8 cellular contexts compared by ENCODE assay signal in genomic region chr5:154850255-154851062, GRCh38. TPM values are rescaled to one million over a fixed set of nuclear protein-coding genes. Genes with fewer than 3 reads are reported as not detected.
DNase-seq lines count a peak whose midpoint lies in the region; ATAC-seq, FAIRE-seq and TF ChIP-seq lines count a peak whose summit lies in the region.

Gene FAXDC2, minus strand, starts transcription at chr5:154850603. Its CDS starts 12,425 bp downstream, at chr5:154838178.

- no peaks in the 10 kb centered on the region for H3K36me3 ChIP-seq in ACC112 (ENCODE audit: insufficient read depth, low read length)
- H3K36me3 ChIP-seq in duodenal mucosa (ENCODE audit: control insufficient read depth in 1 of 2, insufficient read depth in 2 of 2, low read length in 2 of 2), result no peaks in the 10 kb centered on the region
- no peaks in the 10 kb centered on the region for H3K36me3 ChIP-seq in HepG2 (replicated peaks in 1 of 2; ENCODE audit: control insufficient read depth in 1 of 2, insufficient read depth in 2 of 2, low read length in 2 of 2)

- DNase-seq in HL-60 (ENCODE audit: low read depth in 1 of 2, low spot score in 1 of 2), result peak; percentile 37 to 45
- peak; percentile 78 for DNase-seq in HepG2 (ENCODE audit: low spot score)
- peak; percentile 84 for DNase-seq in stromal cell of bone marrow (ENCODE audit: low read depth)
- no peak for DNase-seq in NOMO-1 treated with dmso at 0.1 percent for 144 hours (lab: John Stamatoyannopoulos, UW; ENCODE audit: unreplicated experiment)
- no peak for DNase-seq in DMS79 treated with DMSO at 0.1 percent for 48 hours (lab: John Stamatoyannopoulos, UW)
- no peak for DNase-seq in NCI-H1048 (lab: John Stamatoyannopoulos, UW)

- peak; percentile 97 for ATAC-seq in HepG2

- in situ Hi-C loops in HepG2 (cut with HindIII; ENCODE audit: extremely low pct_ligation_motif_present, low pct_unique_long_range_greater_than_20kb), result no loop called here

- H3K9ac ChIP-seq in duodenal mucosa (ENCODE audit: low read depth in 1 of 2, low read length in 2 of 2) (peak within 1 kb of the TSS; percentile 43 to 45), HepG2 (ENCODE audit: insufficient read depth, low read depth, low read length) (peak within 1 kb of the TSS; percentile 72)

- TF ChIP-seq RAD21 in HepG2 (CRISPR knock-in tag; IDR thresholded peaks at IDR 0.05), result no peak

- CTCF ChIA-PET in HepG2 (lab: Yijun Ruan, JAX; ENCODE audit: low intra/inter-chr PET ratio, low total read pairs), result no interaction called here

- peaks cover 14% of the 10 kb centered on the region for H3K4me1 ChIP-seq in ACC112 (ENCODE audit: control insufficient read depth, insufficient read depth, low read length, unreplicated experiment)
- H3K4me1 ChIP-seq in duodenal mucosa (ENCODE audit: control insufficient read depth in 1 of 2, insufficient read depth in 2 of 2, low read length in 2 of 2), result peaks cover 0 to 10% of the 10 kb centered on the region in 2 donors
- H3K4me1 ChIP-seq in HepG2 (ENCODE audit: insufficient read depth, low read length), result peaks cover 60% of the 10 kb centered on the region

- H4K20me1 ChIP-seq in HepG2 (ENCODE audit: insufficient read depth, low read length), result no peaks in the 10 kb centered on the region

- H2AFZ ChIP-seq in ACC112 (ENCODE audit: low read length, unreplicated experiment) (peak within 1 kb of the TSS; percentile 82), HepG2 (ENCODE audit: low read length) (peak within 1 kb of the TSS; percentile 31)

- 3% methylated on average over 11 of the region's 11 CpGs for WGBS in HepG2 (ENCODE audit: low lambda C conversion rate)

- H3K27ac ChIP-seq in ACC112 (ENCODE audit: low read depth, low read length) (no peak within 1 kb of the TSS), HL-60 (replicated peaks) (peak within 1 kb of the TSS; percentile 46), duodenal mucosa (ENCODE audit: low read depth, low read length) (no peak within 1 kb of the TSS), HepG2 (ENCODE audit: extremely low read length, insufficient read depth, low read length) (peak within 1 kb of the TSS; percentile 68)

- no TSS peak for BruUV-seq in HepG2 (replicated peaks; lab: Mats Ljungman, UMichigan)

- POLR2A ChIA-PET in HepG2 (lab: Yijun Ruan, JAX), result interaction anchor here (0.8 to 2.2 kb wide), 8 partner anchors 8 to 31 kb away, joined by 3 to 14 read pairs (median 5); partner anchors contain the start of gene CNOT8

- TF ChIP-seq POLR2A in HepG2 (IDR thresholded peaks at IDR 0.05; ENCODE audit: insufficient read depth in 1 of 2, low read depth in 2 of 2, low read length in 2 of 2), result peak in 1 of 2 experiments; percentile 61; a peak in 1 of 4 replicates

- no peaks in the 10 kb centered on the region for H3K9me3 ChIP-seq in duodenal mucosa (ENCODE audit: control insufficient read depth in 1 of 2, low read length in 2 of 2)
- H3K9me3 ChIP-seq in HepG2 (ENCODE audit: low read length), result no peaks in the 10 kb centered on the region

- H3K4me3 ChIP-seq in ACC112 (ENCODE audit: low read depth, low read length), result peak within 1 kb of the TSS; percentile 74
- H3K4me3 ChIP-seq in HL-60 (replicated peaks; ENCODE audit: insufficient read depth, low read length), result no peak within 1 kb of the TSS
- H3K4me3 ChIP-seq in duodenal mucosa (ENCODE audit: low read depth in 1 of 2, low read length in 2 of 2), result peak within 1 kb of the TSS; percentile 50 to 57
- peak within 1 kb of the TSS; percentile 72 to 78 (median 76) for H3K4me3 ChIP-seq in HepG2 (replicated peaks in 1 of 3; ENCODE audit: insufficient read depth in 1 of 3, low read depth in 2 of 3, low read length in 3 of 3)

- FAIRE-seq in HepG2 (lab: Jason Lieb, UNC), result peak; percentile 77

- H3K27me3 ChIP-seq in ACC112 (ENCODE audit: insufficient read depth, low read length) (no peaks in the 10 kb centered on the region), HL-60 (ENCODE audit: insufficient read depth, poor library complexity, severe bottlenecking) (no peaks in the 10 kb centered on the region), duodenal mucosa (ENCODE audit: control insufficient read depth in 1 of 2, insufficient read depth in 2 of 2, low read length in 2 of 2) (no peaks in the 10 kb centered on the region), HepG2 (ENCODE audit: control insufficient read depth in 1 of 2, insufficient read depth in 2 of 2, low read length in 2 of 2) (no peaks in the 10 kb centered on the region)

- intact Hi-C loops in HepG2 (cut with micrococcal nuclease; ENCODE audit: unreplicated experiment), result no loop called here

- TF ChIP-seq CTCF in HL-60 (IDR thresholded peaks at IDR 0.05; ENCODE audit: insufficient read depth, low read length) (no peak), HepG2 (CRISPR knock-in tag; IDR thresholded peaks at IDR 0.05) (no peak)

- TF ChIP-seq EP300 in HepG2 (IDR thresholded peaks at IDR 0.05; ENCODE audit: low read depth in 2 of 2, low read length in 2 of 2) (no peak), HepG2 (CRISPR knock-in tag; IDR thresholded peaks at IDR 0.05; ENCODE audit: borderline replicate concordance) (no peak)

- H3K4me2 ChIP-seq in HepG2 (ENCODE audit: low read depth, low read length), result peak within 1 kb of the TSS; percentile 78

- H3K79me2 ChIP-seq in ACC112 (ENCODE audit: control insufficient read depth, insufficient read depth, low read length, unreplicated experiment) (no peaks in the 10 kb centered on the region), HepG2 (ENCODE audit: insufficient read depth, low read length) (peaks cover 7% of the 10 kb centered on the region)

TF ChIP-seq in HepG2, 621 proteins besides CTCF, POLR2A, EP300 and RAD21 (continues in another document):
- TF ChIP-seq ETV5 (CRISPR knock-in tag; IDR thresholded peaks at IDR 0.05; ENCODE audit: borderline replicate concordance) (peak; percentile 39; the same call in 1 of the 2 replicates), ZBTB10 (CRISPR knock-in tag; IDR thresholded peaks at IDR 0.05; ENCODE audit: borderline replicate concordance) (no peak), RXRB (CRISPR knock-in tag; IDR thresholded peaks at IDR 0.05; ENCODE audit: borderline replicate concordance) (peak; percentile 35), CERS6 (CRISPR knock-in tag; IDR thresholded peaks at IDR 0.05) (no peak), ZFAT (CRISPR knock-in tag; conservative IDR thresholded peaks at IDR 0.05) (no peak), ZNF552 (CRISPR knock-in tag; IDR thresholded peaks at IDR 0.05; ENCODE audit: borderline replicate concordance) (no peak), STAG1 (CRISPR knock-in tag; IDR thresholded peaks at IDR 0.05) (no peak; the same call in 1 of the 2 replicates), XRCC5 (optimal IDR thresholded peaks at IDR 0.05; ENCODE audit: low read length) (peak; percentile 18), ZFYVE20 (CRISPR knock-in tag; IDR thresholded peaks at IDR 0.05; ENCODE audit: borderline replicate concordance, low read depth) (no peak), MTA3 (CRISPR knock-in tag; IDR thresholded peaks at IDR 0.05) (no peak)

RNA-seq across cellular contexts. Expression of gene FAXDC2, which starts in this region (rescaled TPM):
- total RNA-seq in HepG2 (2016; rRNA removed; fragmentation: Illumina TruSeq; extraction: Trizol), result 3.0 and 4.7 TPM in 2 replicates
- 1.3 and 1.5 TPM in 2 replicates for total RNA-seq in HepG2 (2016; cell fraction: cytosol; rRNA removed; fragmentation: Illumina TruSeq; extraction: Trizol; ENCODE audit: low read depth)
- 4.3 and 5.0 TPM in 2 replicates for total RNA-seq in HepG2 (2016; cell fraction: insoluble cytoplasmic fraction; rRNA removed; fragmentation: Illumina TruSeq; extraction: Trizol)
- total RNA-seq in HepG2 (2016; cell fraction: membrane; rRNA removed; fragmentation: Illumina TruSeq; extraction: Trizol), result 3.5 and 4.3 TPM in 2 replicates
- 5.5 and 5.8 TPM in 2 replicates for total RNA-seq in HepG2 (2016; cell fraction: nucleus; rRNA removed; fragmentation: Illumina TruSeq; extraction: Trizol)
- 49.5 and 58.8 TPM in 2 replicates for polyA plus RNA-seq in HepG2 (2011; rRNA removed)
- 41.5 and 43.5 TPM in 2 replicates for polyA plus RNA-seq in HepG2 (2011; cell fraction: cytosol; rRNA removed)
- 45.2 and 57.4 TPM in 2 replicates for polyA plus RNA-seq in HepG2 (2011; cell fraction: nucleus; rRNA removed)
- polyA plus RNA-seq in HepG2 (2012), result 27.6 and 33.1 TPM in 2 replicates
- 1.3 and 1.9 TPM in 2 replicates for polyA plus RNA-seq in HepG2 (2016; cell fraction: cytosol; fragmentation: Illumina TruSeq; extraction: Trizol; ENCODE audit: low read depth)
- polyA plus RNA-seq in HepG2 (2016; cell fraction: insoluble cytoplasmic fraction; fragmentation: Illumina TruSeq; extraction: Trizol; ENCODE audit: low read depth), result 3.7 and 4.2 TPM in 2 replicates
- 3.9 and 4.0 TPM in 2 replicates for polyA plus RNA-seq in HepG2 (2016; cell fraction: membrane; fragmentation: Illumina TruSeq; extraction: Trizol; ENCODE audit: low read depth)
- polyA plus RNA-seq in HepG2 (2016; cell fraction: nucleus; fragmentation: Illumina TruSeq; extraction: Trizol; ENCODE audit: insufficient read depth, low read depth), result 6.6 and 7.0 TPM in 2 replicates
- polyA minus RNA-seq in HepG2 (2011; rRNA and poly(A)+ RNA removed; ENCODE audit: low replicate concordance), result 0.05 and 101 TPM in 2 replicates
- 23.1 and 27.3 TPM in 2 replicates for polyA minus RNA-seq in HepG2 (2011; cell fraction: cytosol; rRNA and poly(A)+ RNA removed)
- 39.9 and 40.4 TPM in 2 replicates for polyA minus RNA-seq in HepG2 (2011; cell fraction: nucleus; rRNA and poly(A)+ RNA removed)

Comparison
In these comparisons a context has a peak if more than half of its experiments do, and no peak if none do; other contexts are left out.
1. H3K27ac ChIP-seq: peak in HL-60 (single experiment) and HepG2 (single experiment); none in ACC112 (single experiment) and duodenal mucosa (single experiment).
2. DNase-seq: peak in HL-60 (2 of 2), HepG2 (single experiment) and stromal cell of bone marrow (single experiment); none in NOMO-1 treated with dmso at 0.1 percent for 144 hours (single experiment), DMS79 treated with DMSO at 0.1 percent for 48 hours (single experiment) and NCI-H1048 (single experiment).